Comparison of ENCODE assay signal across 8 cellular contexts in the genomic region with DNA sequence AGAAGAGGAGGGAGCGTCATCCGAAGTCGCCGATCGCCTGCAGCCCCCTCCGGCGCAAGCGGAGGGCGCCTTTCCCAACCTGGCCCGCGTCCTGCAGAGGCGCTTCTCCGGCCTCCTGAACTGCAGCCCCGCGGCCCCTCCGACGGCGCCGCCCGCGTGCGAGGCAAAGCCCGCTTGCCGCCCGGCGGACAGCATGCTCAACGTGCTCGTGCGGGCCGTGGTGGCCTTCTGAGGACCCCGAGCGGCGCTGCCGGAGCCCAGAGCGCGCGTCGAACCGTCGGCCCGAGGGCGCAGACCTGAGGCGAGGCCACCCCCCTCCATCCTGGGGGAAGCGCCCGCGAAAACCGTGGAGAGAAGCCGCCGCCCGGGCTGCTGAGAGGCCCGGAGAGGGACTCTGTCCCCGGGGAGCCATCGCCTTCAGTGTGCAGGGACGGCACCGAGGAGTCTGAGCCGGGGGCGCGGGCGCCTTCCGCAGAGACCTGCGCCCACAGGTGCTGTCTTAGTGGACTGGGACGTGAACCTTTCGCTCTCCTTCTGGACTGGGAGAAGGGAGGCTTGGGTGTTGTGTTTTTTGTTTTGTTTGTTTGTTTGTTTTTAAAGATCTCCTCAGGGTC. TPM values are rescaled to one million over a fixed set of nuclear protein-coding genes. Genes with fewer than 3 reads are reported as not detected.
DNase-seq lines count a peak whose midpoint lies in the region; ATAC-seq and TF ChIP-seq lines count a peak whose summit lies in the region.

No MANE protein-coding gene starts in this region.

- no peak for TF ChIP-seq POLR2A in Peyer's patch (IDR thresholded peaks at IDR 0.05)

- peaks cover 20% of the 10 kb centered on the region for H3K36me3 Mint-ChIP-seq in type B pancreatic cell

- TF ChIP-seq CTCF in Peyer's patch (IDR thresholded peaks at IDR 0.05) (peak in 2 of 6 experiments; percentile 1 to 4), choroid plexus epithelial cell (conservative IDR thresholded peaks at IDR 0.05; ENCODE audit: low read depth, low read length) (peak; percentile 1), type B pancreatic cell (conservative IDR thresholded peaks at IDR 0.05) (no peak)

- DNase-seq in NCI-H2227 (lab: John Stamatoyannopoulos, UW; ENCODE audit: unreplicated experiment) (peak; percentile 39), NCI-H2227 treated with DMSO at 0.1 percent for 48 hours (lab: John Stamatoyannopoulos, UW) (no peak), Peyer's patch (peak in 2 of 3 donors; percentile 44 to 65), choroid plexus epithelial cell (ENCODE audit: low read depth) (peak; percentile 70), lung microvascular endothelial cell (ENCODE audit: low read depth in 2 of 2) (peak; percentile 58 to 62), type B pancreatic cell (ENCODE audit: extremely low spot score, unreplicated experiment) (no peak)

- H3K27ac Mint-ChIP-seq in type B pancreatic cell = peak overlapping the region; percentile 100

- peak overlapping the region; percentile 99 for H3K4me3 Mint-ChIP-seq in type B pancreatic cell

- no peaks in the 10 kb centered on the region for H3K27me3 ChIP-seq in Peyer's patch

- peak overlapping the region; percentile 94 to 99 (median 98) for H3K27ac ChIP-seq in Peyer's patch

- H3K4me3 ChIP-seq in Peyer's patch (peak overlapping the region; percentile 72 to 93 (median 88)), choroid plexus epithelial cell (ENCODE audit: low read depth, low read length) (peak overlapping the region; percentile 91)

- H3K4me1 Mint-ChIP-seq in type B pancreatic cell (ENCODE audit: unreplicated experiment) = peaks cover 18% of the 10 kb centered on the region

- no peaks in the 10 kb centered on the region for H3K9me3 Mint-ChIP-seq in type B pancreatic cell

- peaks cover 25% of the 10 kb centered on the region for H3K27me3 Mint-ChIP-seq in type B pancreatic cell

- peaks cover 0 to 34% (median 13%) of the 10 kb centered on the region in 4 donors for H3K4me1 ChIP-seq in Peyer's patch

- no peaks in the 10 kb centered on the region for H3K36me3 ChIP-seq in Peyer's patch

- H3K9me3 ChIP-seq in Peyer's patch = no peaks in the 10 kb centered on the region

- ATAC-seq in GM18858 (IDR thresholded peaks at IDR 0.05; ENCODE audit: unreplicated experiment) = no peak
- no peak for ATAC-seq in GM21717 (IDR thresholded peaks at IDR 0.05; ENCODE audit: unreplicated experiment)

RNA-seq across cellular contexts. Expression of a gene that starts 3.5 kb away (rescaled TPM):
- 100 to 1,000 TPM in 1 of 4 donors, 10 to 100 TPM in 3; 72.2 to 229 (median 85.6) TPM for total RNA-seq in Peyer's patch
- total RNA-seq in lung microvascular endothelial cell = 19.0 and 31.2 TPM in 2 replicates
- 103 and 322 TPM in 2 replicates for total RNA-seq in type B pancreatic cell (ENCODE audit: low replicate concordance)

RNA-seq across cellular contexts. Expression of a gene that starts 3.6 kb away (rescaled TPM):
- 100 to 1,000 TPM in 2 of 4 donors, 10 to 100 TPM in 2; 78.1 to 199 (median 107) TPM for total RNA-seq in Peyer's patch
- total RNA-seq in lung microvascular endothelial cell = 46.4 and 56.0 TPM in 2 replicates
- 45.2 and 46.8 TPM in 2 replicates for total RNA-seq in type B pancreatic cell (ENCODE audit: low replicate concordance)

RNA-seq across cellular contexts. Expression of a gene that starts 35.7 kb away (rescaled TPM):
- total RNA-seq in Peyer's patch = 10 to 100 TPM; 21.5 to 48.0 (median 37.1) TPM
- 32.7 and 34.1 TPM in 2 replicates for total RNA-seq in lung microvascular endothelial cell
- total RNA-seq in type B pancreatic cell (ENCODE audit: low replicate concordance) = 66.8 and 77.9 TPM in 2 replicates

RNA-seq across cellular contexts. Expression of a gene that starts 37.2 kb away (rescaled TPM):
- total RNA-seq in Peyer's patch = 10 to 100 TPM; 27.1 to 71.8 (median 28.3) TPM
- total RNA-seq in lung microvascular endothelial cell = 17.4 and 26.6 TPM in 2 replicates
- total RNA-seq in type B pancreatic cell (ENCODE audit: low replicate concordance) = 48.1 and 69.7 TPM in 2 replicates

RNA-seq across cellular contexts. Expression of a gene that starts 51.1 kb away (rescaled TPM):
- total RNA-seq in Peyer's patch = 10 to 100 TPM in 1 of 4 donors, 1 to 10 TPM in 3; 1.2 to 21.5 (median 4.9) TPM
- total RNA-seq in lung microvascular endothelial cell = 17.3 and 28.8 TPM in 2 replicates
- 0.19 TPM in 1 of 2 replicates, not detected in the other for total RNA-seq in type B pancreatic cell (ENCODE audit: low replicate concordance)

Comparison
In these comparisons a context has a peak if more than half of its experiments do, and no peak if none do; other contexts are left out.
1. DNase-seq: peak in NCI-H2227 (single experiment), Peyer's patch (2 of 3), choroid plexus epithelial cell (single experiment) and lung microvascular endothelial cell (2 of 2); none in NCI-H2227 treated with DMSO at 0.1 percent for 48 hours (single experiment) and type B pancreatic cell (single experiment).